9 cellular contexts compared by ENCODE assay signal in genomic region chr2:166520604-166521003, GRCh38. TPM values are rescaled to one million over a fixed set of nuclear protein-coding genes. Genes with fewer than 3 reads are reported as not detected.
"Had no signal": no experiment of that assay in that cellular context is flagged by ENCODE, and none has a peak within 500 bp of the region (broad histone marks: within the 10 kb centered on the region; RNA-seq: fewer than 3 reads in every experiment).

No MANE protein-coding gene starts in this region.

- ATAC-seq: GM12878 had no signal

- H3K4me3 ChIP-seq: GM12878 had no signal

- FAIRE-seq: G401.6, GM12878, GM12891, GM12892, GM18507, GM19239 had no signal

- DNase-seq: GDM1, GF-D8 had no signal

RNA-seq across cellular contexts. Expression of gene SCN7A, which starts 26.6 kb away (rescaled TPM):
- total RNA-seq: G401 had no signal
- polyA plus RNA-seq: GM12878 had no signal
